ENCODE assay signal across 35 cellular contexts in genomic region chr2:15670981-15671380, GRCh38.
"Had no signal": no experiment of that assay in that cellular context is flagged by ENCODE, and none has a peak within 500 bp of the region (broad histone marks: within the 10 kb centered on the region; RNA-seq: fewer than 3 reads in every experiment).

No MANE protein-coding gene starts in this region.

- H3K4me1 ChIP-seq: ascending aorta had no signal

- H3K4me3 ChIP-seq: ascending aorta, cardiac muscle cell had no signal

- H3K9me3 ChIP-seq: ascending aorta had no signal

- H3K27me3 Mint-ChIP-seq: activated CD4-positive, alpha-beta memory T cell treated with anti-CD3 and anti-CD28 coated beads, Interleukin-2, amount 10 ng/mL, durations not matched to agents 7 days and 5 days; activated CD4-positive, alpha-beta T cell treated with anti-CD3 and anti-CD28 coated beads, Interleukin-2, amount 10 ng/mL, durations not matched to agents 7 days and 5 days; brain had no signal

- ATAC-seq: activated CD4-positive, alpha-beta T cell treated with anti-CD3 and anti-CD28 coated beads for 36 hours; activated CD8-positive, alpha-beta memory T cell treated with anti-CD3 and anti-CD28 coated beads, Interleukin-2, amount 10 ng/mL, durations not matched to agents 7 days and 5 days; activated CD8-positive, alpha-beta T cell treated with anti-CD3 and anti-CD28 coated beads, Interleukin-2, amount 10 ng/mL, durations not matched to agents 7 days and 5 days; activated naive CD8-positive, alpha-beta T cell treated with anti-CD3 and anti-CD28 coated beads, Interleukin-2, amount 50 U/mL, for 24 hours had no signal

- H3K36me3 ChIP-seq: ascending aorta, cardiac muscle cell had no signal

- H3K27ac Mint-ChIP-seq: activated B cell treated with CpG ODN at 0.5 μM for 24 hours; activated CD4-positive, alpha-beta memory T cell treated with anti-CD3 and anti-CD28 coated beads, Interleukin-2, amount 10 ng/mL, durations not matched to agents 7 days and 5 days; activated CD4-positive, alpha-beta T cell treated with anti-CD3 and anti-CD28 coated beads for 36 hours; activated CD4-positive, alpha-beta T cell treated with anti-CD3 and anti-CD28 coated beads, Interleukin-2, amount 10 ng/mL, durations not matched to agents 7 days and 5 days; activated CD8-positive, alpha-beta memory T cell treated with anti-CD3 and anti-CD28 coated beads, Interleukin-2, amount 10 ng/mL, durations not matched to agents 7 days and 5 days; activated CD8-positive, alpha-beta T cell treated with anti-CD3 and anti-CD28 coated beads, Interleukin-2, amount 10 ng/mL, durations not matched to agents 7 days and 5 days; activated naive CD4-positive, alpha-beta T cell treated with anti-CD3 and anti-CD28 coated beads, Interleukin-2, amount 10 ng/mL, durations not matched to agents 7 days and 5 days; activated naive CD4-positive, alpha-beta T cell treated with anti-CD3 and anti-CD28 coated beads, Interleukin-2, amount 50 U/mL, for 24 hours; activated naive CD8-positive, alpha-beta T cell; activated naive CD8-positive, alpha-beta T cell treated with anti-CD3 and anti-CD28 coated beads, Interleukin-2, amount 10 ng/mL, durations not matched to agents 7 days and 5 days; activated naive CD8-positive, alpha-beta T cell treated with anti-CD3 and anti-CD28 coated beads, Interleukin-2, amount 50 U/mL, for 24 hours; activated T-cell treated with anti-CD3 and anti-CD28 coated beads, Interleukin-2, amount 50 U/mL, for 24 hours; activated T-helper 2 cell treated with anti-CD3 and anti-CD28 coated beads, Interferon-gamma antibody, Interleukin-2, Interleukin-4, amounts not matched to agents 10 μg/mL and 5 μg/mL and 100 μg/mL, durations not matched to agents 14 hours and 24 hours and 36 hours; brain; T-helper 1 cell treated with Interleukin-12 subunit alpha and Interleukin-12 subunit beta and Interleukin-4 antibody, amounts not matched to agents 30 μg/mL and 1 μg/mL, for 36 hours; T-helper 2 cell treated with Interferon-gamma antibody and Interleukin-4, amounts not matched to agents 5 μg/mL and 100 μg/mL, for 36 hours had no signal

- DNase-seq: activated B cell treated with CpG ODN at 0.5 μM for 24 hours; activated CD4-positive, alpha-beta memory T cell treated with anti-CD3 and anti-CD28 coated beads, Interleukin-2, amount 10 ng/mL, durations not matched to agents 7 days and 5 days; activated CD4-positive, alpha-beta T cell treated with anti-CD3 and anti-CD28 coated beads for 1 hour; activated CD4-positive, alpha-beta T cell treated with anti-CD3 and anti-CD28 coated beads for 36 hours; activated CD4-positive, alpha-beta T cell treated with anti-CD3 and anti-CD28 coated beads for 48 hours; activated CD4-positive, alpha-beta T cell treated with anti-CD3 and anti-CD28 coated beads, Interleukin-2, amount 10 ng/mL, durations not matched to agents 7 days and 5 days; activated CD4-positive, alpha-beta T cell treated with anti-CD3 and anti-CD28 coated beads, Interleukin-2, amount 50 U/mL, for 48 hours; activated CD8-positive, alpha-beta memory T cell treated with anti-CD3 and anti-CD28 coated beads for 24 hours; activated CD8-positive, alpha-beta memory T cell treated with anti-CD3 and anti-CD28 coated beads, Interleukin-2, amount 10 ng/mL, durations not matched to agents 7 days and 5 days; activated CD8-positive, alpha-beta memory T cell treated with anti-CD3 and anti-CD28 coated beads, Interleukin-2, amount 50 U/mL, for 48 hours; activated CD8-positive, alpha-beta T cell treated with anti-CD3 and anti-CD28 coated beads, Interleukin-2, amount 10 ng/mL, durations not matched to agents 7 days and 5 days; activated effector memory CD4-positive, alpha-beta T cell treated with Interleukin-2 at 50 U/mL for 16 hours; activated gamma-delta T cell; activated naive CD4-positive, alpha-beta T cell treated with anti-CD3 and anti-CD28 coated beads, Interleukin-2, amount 10 ng/mL, durations not matched to agents 7 days and 5 days; activated naive CD4-positive, alpha-beta T cell treated with Interleukin-2 at 50 U/mL for 16 hours; activated naive CD8-positive, alpha-beta T cell treated with anti-CD3 and anti-CD28 coated beads, Interleukin-2, amount 10 ng/mL, durations not matched to agents 7 days and 5 days; activated naive CD8-positive, alpha-beta T cell treated with anti-CD3 and anti-CD28 coated beads, Interleukin-2, amount 50 U/mL, for 24 hours; activated T-cell treated with anti-CD3 and anti-CD28 coated beads, Interleukin-2, amount 50 U/mL, for 24 hours; activated T-cell treated with anti-CD3 and anti-CD28 coated beads, Interleukin-2, amount 50 U/mL, for 48 hours; amygdala; anterior cingulate cortex; caudate nucleus; cerebellar nuclear complex; T-helper 1 cell; T-helper 2 cell; T-helper 9 cell had no signal

- H3K4me1 Mint-ChIP-seq: activated B cell treated with CpG ODN at 0.5 μM for 24 hours; activated CD4-positive, alpha-beta memory T cell treated with anti-CD3 and anti-CD28 coated beads, Interleukin-2, amount 10 ng/mL, durations not matched to agents 7 days and 5 days; activated CD4-positive, alpha-beta T cell treated with anti-CD3 and anti-CD28 coated beads for 36 hours; activated CD4-positive, alpha-beta T cell treated with anti-CD3 and anti-CD28 coated beads, Interleukin-2, amount 10 ng/mL, durations not matched to agents 7 days and 5 days; activated CD8-positive, alpha-beta memory T cell treated with anti-CD3 and anti-CD28 coated beads, Interleukin-2, amount 10 ng/mL, durations not matched to agents 7 days and 5 days; activated naive CD4-positive, alpha-beta T cell treated with anti-CD3 and anti-CD28 coated beads, Interleukin-2, amount 10 ng/mL, durations not matched to agents 7 days and 5 days; activated naive CD4-positive, alpha-beta T cell treated with anti-CD3 and anti-CD28 coated beads, Interleukin-2, amount 50 U/mL, for 24 hours; activated naive CD8-positive, alpha-beta T cell treated with anti-CD3 and anti-CD28 coated beads, Interleukin-2, amount 10 ng/mL, durations not matched to agents 7 days and 5 days; activated naive CD8-positive, alpha-beta T cell treated with anti-CD3 and anti-CD28 coated beads, Interleukin-2, amount 50 U/mL, for 24 hours; central memory CD8-positive, alpha-beta T cell had no signal

- H3K4me3 Mint-ChIP-seq: activated B cell treated with CpG ODN at 0.5 μM for 24 hours; activated CD4-positive, alpha-beta memory T cell treated with anti-CD3 and anti-CD28 coated beads, Interleukin-2, amount 10 ng/mL, durations not matched to agents 7 days and 5 days; activated CD4-positive, alpha-beta T cell treated with anti-CD3 and anti-CD28 coated beads for 36 hours; activated CD4-positive, alpha-beta T cell treated with anti-CD3 and anti-CD28 coated beads, Interleukin-2, amount 10 ng/mL, durations not matched to agents 7 days and 5 days; activated CD8-positive, alpha-beta memory T cell treated with anti-CD3 and anti-CD28 coated beads, Interleukin-2, amount 10 ng/mL, durations not matched to agents 7 days and 5 days; activated CD8-positive, alpha-beta T cell treated with anti-CD3 and anti-CD28 coated beads, Interleukin-2, amount 10 ng/mL, durations not matched to agents 7 days and 5 days; activated naive CD4-positive, alpha-beta T cell treated with anti-CD3 and anti-CD28 coated beads, Interleukin-2, amount 10 ng/mL, durations not matched to agents 7 days and 5 days; activated naive CD4-positive, alpha-beta T cell treated with anti-CD3 and anti-CD28 coated beads, Interleukin-2, amount 50 U/mL, for 24 hours; activated naive CD8-positive, alpha-beta T cell; activated naive CD8-positive, alpha-beta T cell treated with anti-CD3 and anti-CD28 coated beads, Interleukin-2, amount 10 ng/mL, durations not matched to agents 7 days and 5 days; activated naive CD8-positive, alpha-beta T cell treated with anti-CD3 and anti-CD28 coated beads, Interleukin-2, amount 50 U/mL, for 24 hours; activated T-cell treated with anti-CD3 and anti-CD28 coated beads, Interleukin-2, amount 50 U/mL, for 24 hours; brain; central memory CD8-positive, alpha-beta T cell; T-helper 1 cell treated with Interleukin-12 subunit alpha and Interleukin-12 subunit beta and Interleukin-4 antibody, amounts not matched to agents 30 μg/mL and 1 μg/mL, for 36 hours; T-helper 2 cell treated with Interferon-gamma antibody and Interleukin-4, amounts not matched to agents 5 μg/mL and 100 μg/mL, for 36 hours had no signal

- H3K9me3 Mint-ChIP-seq: activated B cell treated with CpG ODN at 0.5 μM for 24 hours; activated CD4-positive, alpha-beta memory T cell treated with anti-CD3 and anti-CD28 coated beads, Interleukin-2, amount 10 ng/mL, durations not matched to agents 7 days and 5 days; activated CD4-positive, alpha-beta T cell treated with anti-CD3 and anti-CD28 coated beads, Interleukin-2, amount 10 ng/mL, durations not matched to agents 7 days and 5 days; activated naive CD4-positive, alpha-beta T cell treated with anti-CD3 and anti-CD28 coated beads, Interleukin-2, amount 10 ng/mL, durations not matched to agents 7 days and 5 days; activated naive CD4-positive, alpha-beta T cell treated with anti-CD3 and anti-CD28 coated beads, Interleukin-2, amount 50 U/mL, for 24 hours; activated naive CD8-positive, alpha-beta T cell treated with anti-CD3 and anti-CD28 coated beads, Interleukin-2, amount 10 ng/mL, durations not matched to agents 7 days and 5 days; activated naive CD8-positive, alpha-beta T cell treated with anti-CD3 and anti-CD28 coated beads, Interleukin-2, amount 50 U/mL, for 24 hours; activated T-cell treated with anti-CD3 and anti-CD28 coated beads, Interleukin-2, amount 50 U/mL, for 24 hours; activated T-helper 2 cell treated with anti-CD3 and anti-CD28 coated beads, Interferon-gamma antibody, Interleukin-2, Interleukin-4, amounts not matched to agents 10 μg/mL and 5 μg/mL and 100 μg/mL, durations not matched to agents 14 hours and 24 hours and 36 hours; central memory CD8-positive, alpha-beta T cell; T-helper 1 cell treated with Interleukin-12 subunit alpha and Interleukin-12 subunit beta and Interleukin-4 antibody, amounts not matched to agents 30 μg/mL and 1 μg/mL, for 36 hours; T-helper 2 cell treated with Interferon-gamma antibody and Interleukin-4, amounts not matched to agents 5 μg/mL and 100 μg/mL, for 36 hours had no signal

- H3K36me3 Mint-ChIP-seq: activated CD8-positive, alpha-beta memory T cell treated with anti-CD3 and anti-CD28 coated beads, Interleukin-2, amount 10 ng/mL, durations not matched to agents 7 days and 5 days; activated naive CD4-positive, alpha-beta T cell treated with anti-CD3 and anti-CD28 coated beads, Interleukin-2, amount 10 ng/mL, durations not matched to agents 7 days and 5 days; activated naive CD4-positive, alpha-beta T cell treated with anti-CD3 and anti-CD28 coated beads, Interleukin-2, amount 50 U/mL, for 24 hours; activated naive CD8-positive, alpha-beta T cell; activated naive CD8-positive, alpha-beta T cell treated with anti-CD3 and anti-CD28 coated beads, Interleukin-2, amount 10 ng/mL, durations not matched to agents 7 days and 5 days; brain had no signal

- H3K27ac ChIP-seq: ascending aorta, cardiac muscle cell had no signal

- H3K27me3 ChIP-seq: ascending aorta, cardiac muscle cell had no signal
